In genomic region chr2:144835634-144836351, GRCh38 we compare ENCODE assay signal across 14 cellular contexts.
DNase-seq lines count a peak whose midpoint lies in the region; ATAC-seq, FAIRE-seq and TF ChIP-seq lines count a peak whose summit lies in the region.
"Had no signal": no experiment of that assay in that cellular context is flagged by ENCODE, and none has a peak within 500 bp of the region (broad histone marks: within the 10 kb centered on the region; RNA-seq: fewer than 3 reads in every experiment).

No MANE protein-coding gene starts in this region.

- WGBS in IMR-90 (ENCODE audit: extremely low coverage in 2 of 2, insufficient read length in 1 of 2), 2 experiments, result no CpG with 5 or more reads among the region's 4 CpGs
- WGBS in K562 (ENCODE audit: insufficient coverage, low coverage, missing lambda C conversion rate), result 65% methylated on average over 4 of the region's 4 CpGs

- H3K18ac ChIP-seq in IMR-90 (ENCODE audit: low read depth, low read length), result no peak overlapping the region

- no peaks in the 10 kb centered on the region for H3K4me1 Mint-ChIP-seq in endothelial cell (ENCODE audit: unreplicated experiment)

- TF ChIP-seq RAD21 in IMR-90 (IDR thresholded peaks at IDR 0.05; ENCODE audit: low read length) (no peak), K562 (CRISPR knock-in tag; conservative IDR thresholded peaks at IDR 0.05 in 1 of 2, IDR thresholded peaks at IDR 0.05 in 1 of 2) (no peak)

- H3K79me2 ChIP-seq in K562 (ENCODE audit: control insufficient read depth, insufficient read depth, low read length) (no peaks in the 10 kb centered on the region), OCI-LY7 (ENCODE audit: insufficient read depth, low read depth, low read length) (no peaks in the 10 kb centered on the region)

- in situ Hi-C loops in Caki2 (cut with HindIII; ENCODE audit: low pct_unique_long_range_greater_than_20kb, low sequenced_read_pairs), result no loop called here
- in situ Hi-C loops in IMR-90 (cut with MboI; ENCODE audit: low sequenced_read_pairs), result no loop called here
- in situ Hi-C loops in K562 (cut with MboI), result no loop called here

- H2BK20ac ChIP-seq in IMR-90 (ENCODE audit: low read depth, low read length), result peak overlapping the region; percentile 64

- H3K36me3 Mint-ChIP-seq in endothelial cell (ENCODE audit: low read depth, unreplicated experiment), result no peaks in the 10 kb centered on the region
- H3K36me3 Mint-ChIP-seq: CD14-positive monocyte had no signal

- H4K8ac ChIP-seq in IMR-90 (ENCODE audit: low read depth in 2 of 2, low read length in 2 of 2), result 0 out of 4 replicates have a peak overlapping the region, but pooled peaks of 1 of the 2 experiments have one; percentile 13

- no peak overlapping the region for H2BK5ac ChIP-seq in IMR-90 (ENCODE audit: low read depth, low read length, poor library complexity, severe bottlenecking)

- peak overlapping the region; percentile 30; the same call in 1 of the 2 replicates for H2AK5ac ChIP-seq in IMR-90 (ENCODE audit: low read depth, low read length)

- H3K9me3 Mint-ChIP-seq in endothelial cell (ENCODE audit: unreplicated experiment), result no peaks in the 10 kb centered on the region
- H3K9me3 Mint-ChIP-seq: CD14-positive monocyte had no signal

- H2BK15ac ChIP-seq in IMR-90 (ENCODE audit: low read depth, low read length), result peak overlapping the region; percentile 49; the same call in 1 of the 3 replicates

- peak; percentile 72 for DNase-seq in Caki2 (ENCODE audit: low read depth)
- DNase-seq in IMR-90, result peak; percentile 24
- no peak for DNase-seq in K562 (ENCODE audit: extremely low read depth in 1 of 4, low spot score in 3 of 4)
- DNase-seq in kidney glomerular epithelial cell (lab: John Stamatoyannopoulos, UW), result peak; percentile 34
- DNase-seq in OCI-LY7 (ENCODE audit: low spot score), result no peak
- DNase-seq in upper lobe of right lung, result no peak
- no peak for DNase-seq in endothelial cell (ENCODE audit: low spot score)
- DNase-seq: activated T-cell treated with anti-CD3 and anti-CD28 coated beads for 4 hours, midbrain, MV-4-11, stomach had no signal

- H3K27ac ChIP-seq in IMR-90 (ENCODE audit: insufficient read depth, low read length) (no peak overlapping the region), K562 (ENCODE audit: extremely low read depth, low read depth, low read length) (no peak overlapping the region), OCI-LY7 (ENCODE audit: low read depth, low read length, poor library complexity, severe bottlenecking) (no peak overlapping the region), upper lobe of right lung (no peak overlapping the region)
- H3K27ac ChIP-seq: stomach, VCaP had no signal

- POLR2A ChIA-PET in IMR-90 (lab: Charles Lee; ENCODE audit: unreplicated experiment) (interaction anchor here (0.5 kb wide), 1 partner anchor 157 kb away, joined by 4 read pairs; no protein-coding TSS in a partner anchor), K562 (lab: Yijun Ruan, JAX) (interaction anchor here (0.6 to 0.9 kb wide), 5 partner anchors 13 to 316 kb away, joined by 3 to 4 read pairs (median 3); partner anchors contain the start of gene ZEB2), OCI-LY7 (lab: Charles Lee) (interaction anchor here (0.6 to 1.4 kb wide), 5 partner anchors 13 to 637 kb away, joined by 3 to 8 read pairs (median 4); no protein-coding TSS in a partner anchor)

- peak overlapping the region; percentile 60 for H2BK120ac ChIP-seq in IMR-90 (ENCODE audit: low read depth, low read length)

- H4K91ac ChIP-seq in IMR-90 (ENCODE audit: insufficient read depth, low read depth, low read length), result peak overlapping the region; percentile 34; the same call in 1 of the 2 replicates

- 0 out of 2 replicates have a peak overlapping the region, but pooled peaks have one; percentile 54 for H3K23ac ChIP-seq in IMR-90 (ENCODE audit: low read depth, low read length)

- H3K9me3 ChIP-seq in IMR-90 (ENCODE audit: control insufficient read depth, insufficient read depth, low read length) (no peaks in the 10 kb centered on the region), K562 (replicated peaks; ENCODE audit: control insufficient read depth, insufficient read depth, low read depth, low read length) (no peaks in the 10 kb centered on the region), OCI-LY7 (ENCODE audit: low read length) (no peaks in the 10 kb centered on the region), upper lobe of right lung (no peaks in the 10 kb centered on the region)
- H3K9me3 ChIP-seq: stomach had no signal

- H3K36me3 ChIP-seq in IMR-90 (ENCODE audit: control insufficient read depth, insufficient read depth, low read length) (no peaks in the 10 kb centered on the region), K562 (ENCODE audit: control insufficient read depth, insufficient read depth, low read length) (no peaks in the 10 kb centered on the region), OCI-LY7 (ENCODE audit: insufficient read depth, low read length) (no peaks in the 10 kb centered on the region), upper lobe of right lung (no peaks in the 10 kb centered on the region)
- H3K36me3 ChIP-seq: stomach had no signal

- H3K9ac ChIP-seq in IMR-90 (ENCODE audit: low read depth, low read length) (no peak overlapping the region), K562 (ENCODE audit: insufficient read depth in 1 of 2, low read depth in 2 of 2, low read length in 2 of 2) (no peak overlapping the region)

- dilution Hi-C loops in IMR-90 (cut with HindIII; ENCODE audit: low sequenced_read_pairs, unreplicated experiment), result no loop called here

- H4K5ac ChIP-seq in IMR-90 (ENCODE audit: low read depth, low read length), result no peak overlapping the region

- H3K4me2 ChIP-seq in IMR-90 (ENCODE audit: low read depth, low read length) (no peak overlapping the region), K562 (ENCODE audit: insufficient read depth, low read length) (no peak overlapping the region), OCI-LY7 (ENCODE audit: low read length) (no peak overlapping the region)

- H3K9me2 ChIP-seq in OCI-LY7 (ENCODE audit: insufficient read depth, low read length), result no peaks in the 10 kb centered on the region

- H4K20me1 ChIP-seq in IMR-90 (ENCODE audit: insufficient read depth, low read length) (no peaks in the 10 kb centered on the region), K562 (replicated peaks; ENCODE audit: control insufficient read depth, insufficient read depth, low read length) (no peaks in the 10 kb centered on the region), OCI-LY7 (ENCODE audit: insufficient read depth, low read length) (no peaks in the 10 kb centered on the region)

- H3K9me1 ChIP-seq in IMR-90 (ENCODE audit: insufficient read depth, low read length) (peaks cover 5% of the 10 kb centered on the region; the same call in 1 of the 2 replicates), K562 (ENCODE audit: control insufficient read depth, insufficient read depth, low read length) (no peaks in the 10 kb centered on the region)

- peaks cover 9% of the 10 kb centered on the region for H3K4me1 ChIP-seq in IMR-90 (ENCODE audit: control insufficient read depth, insufficient read depth, low read length)
- peaks cover 0 to 11% of the 10 kb centered on the region in 2 experiments; a peak in 3 of 5 replicates for H3K4me1 ChIP-seq in K562 (replicated peaks in 1 of 2; ENCODE audit: control insufficient read depth in 2 of 2, insufficient read depth in 2 of 2, low read length in 2 of 2)
- no peaks in the 10 kb centered on the region for H3K4me1 ChIP-seq in OCI-LY7 (ENCODE audit: insufficient read depth, low read length, poor library complexity, severe bottlenecking)
- no peaks in the 10 kb centered on the region for H3K4me1 ChIP-seq in upper lobe of right lung

- peak overlapping the region; percentile 82 for H3K14ac ChIP-seq in IMR-90 (replicated peaks; ENCODE audit: low read depth, low read length)

- H3K4ac ChIP-seq in IMR-90 (ENCODE audit: low read depth, low read length), result peak overlapping the region; percentile 56

- no peak for TF ChIP-seq POLR2A in IMR-90 (IDR thresholded peaks at IDR 0.05; ENCODE audit: low read depth, low read length)
- TF ChIP-seq POLR2A in K562 (conservative IDR thresholded peaks at IDR 0.05), result no peak

- H3K56ac ChIP-seq in IMR-90 (ENCODE audit: extremely low read depth, insufficient read depth, low read length), result no peak overlapping the region; the same call in 1 of the 2 replicates

- CTCF ChIA-PET in IMR-90 (lab: Yijun Ruan, JAX) (no interaction called here), K562 (lab: Yijun Ruan, JAX; ENCODE audit: low intra/inter-chr PET ratio) (no interaction called here), OCI-LY7 (lab: Charles Lee; ENCODE audit: unreplicated experiment) (no interaction called here)

- intact Hi-C loops in IMR-90 (cut with micrococcal nuclease), result loop anchor here (5.0 kb wide), 1 partner anchor 313 kb away; the partner anchor contains the start of gene ZEB2
- intact Hi-C loops in K562 (cut with micrococcal nuclease), result no loop called here
- intact Hi-C loops in OCI-LY7 (cut with micrococcal nuclease; ENCODE audit: unreplicated experiment), result no loop called here
- intact Hi-C loops in upper lobe of right lung (cut with DNase I), result no loop called here

- no peak for ATAC-seq in IMR-90 (ENCODE audit: low read depth)
- ATAC-seq in K562, result no peak; the same call in 1 of the 3 replicates
- no peak for ATAC-seq in upper lobe of right lung
- ATAC-seq in HG02981 (IDR thresholded peaks at IDR 0.05; ENCODE audit: unreplicated experiment), result no peak

- no peak for FAIRE-seq in K562 (lab: Jason Lieb, UNC)

- no peak overlapping the region for H2AFZ ChIP-seq in IMR-90 (replicated peaks; ENCODE audit: low read length, poor library complexity)
- H2AFZ ChIP-seq in K562 (ENCODE audit: low read depth, low read length), result 0 out of 2 replicates have a peak overlapping the region, but pooled peaks have one; percentile 93
- H2AFZ ChIP-seq in OCI-LY7 (ENCODE audit: low read length), result no peak overlapping the region

- H3K4me3 Mint-ChIP-seq in endothelial cell (ENCODE audit: unreplicated experiment), result no peak overlapping the region
- H3K4me3 Mint-ChIP-seq: CD14-positive monocyte had no signal

- no peak overlapping the region for H3K4me3 ChIP-seq in IMR-90 (ENCODE audit: insufficient read depth, low read depth, low read length)
- H3K4me3 ChIP-seq in K562, result no peak overlapping the region
- H3K4me3 ChIP-seq in OCI-LY7 (ENCODE audit: low read depth, low read length, poor library complexity, severe bottlenecking), result no peak overlapping the region
- no peak overlapping the region for H3K4me3 ChIP-seq in upper lobe of right lung
- H3K4me3 ChIP-seq: stomach had no signal

- no TSS peak for BruUV-seq in IMR-90 (replicated peaks; lab: Mats Ljungman, UMichigan)
- BruUV-seq in K562 (replicated peaks; lab: Mats Ljungman, UMichigan), result no TSS peak
- BruUV-seq in OCI-LY7 (replicated peaks; lab: Mats Ljungman, UMichigan), result no TSS peak

- no peak overlapping the region for H3K27ac Mint-ChIP-seq in endothelial cell (ENCODE audit: unreplicated experiment)
- H3K27ac Mint-ChIP-seq: CD14-positive monocyte had no signal

- H3K27me3 ChIP-seq in IMR-90 (ENCODE audit: control insufficient read depth, insufficient read depth, low read length) (no peaks in the 10 kb centered on the region), K562 (ENCODE audit: control insufficient read depth in 2 of 2, insufficient read depth in 2 of 2, low read length in 2 of 2) (no peaks in the 10 kb centered on the region), upper lobe of right lung (no peaks in the 10 kb centered on the region)
- H3K27me3 ChIP-seq: stomach had no signal

- no peaks in the 10 kb centered on the region for H3K27me3 Mint-ChIP-seq in endothelial cell (ENCODE audit: unreplicated experiment)

- TF ChIP-seq CTCF in IMR-90 (conservative IDR thresholded peaks at IDR 0.05; ENCODE audit: low read depth, low read length), result no peak
- no peak for TF ChIP-seq CTCF in K562 (IDR thresholded peaks at IDR 0.05 in 2 of 3, conservative IDR thresholded peaks at IDR 0.05 in 1 of 3; ENCODE audit: insufficient read depth in 2 of 3, low read depth in 1 of 3, low read length in 3 of 3)
- no peak for TF ChIP-seq CTCF in OCI-LY7 (conservative IDR thresholded peaks at IDR 0.05; ENCODE audit: low read length)
- TF ChIP-seq CTCF in upper lobe of right lung (IDR thresholded peaks at IDR 0.05), result no peak
- no peak for TF ChIP-seq CTCF in endothelial cell (IDR thresholded peaks at IDR 0.05; ENCODE audit: unreplicated experiment)

- TF ChIP-seq EP300 in K562 (IDR thresholded peaks at IDR 0.05; ENCODE audit: low read length), result no peak

- H3K79me1 ChIP-seq in IMR-90 (ENCODE audit: low read depth in 1 of 2, low read length in 2 of 2), result no peaks in the 10 kb centered on the region; a peak in 1 of 4 replicates

- no peak overlapping the region for H2AK9ac ChIP-seq in IMR-90 (replicated peaks; ENCODE audit: low read depth, low read length, poor library complexity)

Comparison
In these comparisons a context has a peak if more than half of its experiments do, and no peak if none do; other contexts are left out.
1. DNase-seq: peak in Caki2 (single experiment), IMR-90 (single experiment) and kidney glomerular epithelial cell (single experiment); none in K562 (0 of 4), OCI-LY7 (single experiment), upper lobe of right lung (single experiment) and endothelial cell (single experiment).